ENCODE assay signal across 8 cellular contexts in the genomic region with DNA sequence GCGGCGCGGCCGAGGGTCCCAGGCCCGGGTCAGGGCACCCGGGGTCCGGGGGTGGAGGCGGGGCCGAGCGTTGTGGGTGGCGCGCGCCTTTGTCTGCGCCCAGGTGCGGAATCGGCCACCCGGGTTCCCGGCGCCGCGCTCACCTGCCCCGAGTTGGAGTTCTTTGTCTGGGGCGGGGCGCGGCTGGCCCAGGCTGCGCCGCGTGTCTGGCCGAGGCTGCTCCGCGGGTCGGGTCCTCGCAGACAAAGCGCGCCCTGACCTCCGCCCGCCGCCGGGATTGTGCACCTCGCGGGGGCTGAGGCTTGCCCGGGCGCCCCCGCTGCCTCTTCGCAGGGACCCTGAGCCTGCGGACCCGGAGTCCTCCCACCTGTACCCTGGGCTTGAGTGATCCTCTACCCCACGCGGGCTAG. TPM values are rescaled to one million over a fixed set of nuclear protein-coding genes. Genes with fewer than 3 reads are reported as not detected.
DNase-seq lines count a peak whose midpoint lies in the region; ATAC-seq and TF ChIP-seq lines count a peak whose summit lies in the region.

No MANE protein-coding gene starts in this region.

- no peaks in the 10 kb centered on the region for H3K27me3 ChIP-seq in DOHH2 (ENCODE audit: control insufficient read depth, low read length)
- peaks cover 38% of the 10 kb centered on the region for H3K27me3 ChIP-seq in HUES64 (ENCODE audit: insufficient read depth, low read length)
- H3K27me3 ChIP-seq in iPS DF 6.9 (ENCODE audit: control insufficient read depth, insufficient read depth, low read length) = no peaks in the 10 kb centered on the region; the same call in 1 of the 2 replicates
- peaks cover 15% of the 10 kb centered on the region for H3K27me3 ChIP-seq in smooth muscle cell (ENCODE audit: low read depth)

- H3K9me2 ChIP-seq in DOHH2 (replicated peaks; ENCODE audit: control insufficient read depth, low read length) = no peaks in the 10 kb centered on the region

- H3K4me1 ChIP-seq in DOHH2 (ENCODE audit: control insufficient read depth, low read length) (peaks cover 31% of the 10 kb centered on the region), HUES64 (ENCODE audit: insufficient read depth, low read length) (no peaks in the 10 kb centered on the region), iPS DF 6.9 (ENCODE audit: control insufficient read depth, insufficient read depth, low read length) (peaks cover 6% of the 10 kb centered on the region), smooth muscle cell (ENCODE audit: low read depth) (peaks cover 4% of the 10 kb centered on the region)

- TF ChIP-seq CTCF in DOHH2 (IDR thresholded peaks at IDR 0.05; ENCODE audit: low read depth, low read length, poor library complexity, severe bottlenecking) = no peak
- no peak for TF ChIP-seq CTCF in smooth muscle cell (IDR thresholded peaks at IDR 0.05; ENCODE audit: borderline replicate concordance, insufficient read depth, poor library complexity, severe bottlenecking)

- H3F3A ChIP-seq in DOHH2 (ENCODE audit: control insufficient read depth, insufficient read depth) = peaks cover 7% of the 10 kb centered on the region
- no peaks in the 10 kb centered on the region for H3F3A ChIP-seq in smooth muscle cell (ENCODE audit: low read depth)

- H2AFZ ChIP-seq in smooth muscle cell (ENCODE audit: low read depth) = no peak overlapping the region

- under 1% methylated on average over 49 of the region's 49 CpGs for WGBS in HUES64
- WGBS in iPS DF 6.9 (ENCODE audit: insufficient coverage, insufficient read length) = no CpG with 5 or more reads among the region's 49 CpGs
- WGBS in smooth muscle cell (ENCODE audit: low lambda C conversion rate) = under 1% methylated on average over 39 of the region's 49 CpGs

- DNase-seq in activated naive CD4-positive, alpha-beta T cell treated with anti-CD3 and anti-CD28 coated beads, Interleukin-2, amount 50 U/mL, for 16 hours = peak; percentile 41
- DNase-seq in iPS DF 6.9 (ENCODE audit: low read depth, low spot score) (no peak), smooth muscle cell (lab: John Stamatoyannopoulos, UW; ENCODE audit: unreplicated experiment) (no peak)
- DNase-seq in effector CD8-positive, alpha-beta T cell (lab: John Stamatoyannopoulos, UW) = no peak

- H4K20me1 ChIP-seq in DOHH2 (ENCODE audit: control insufficient read depth, insufficient read depth, low read depth, low read length) = peaks cover 4% of the 10 kb centered on the region; the same call in 1 of the 2 replicates
- peaks cover 79% of the 10 kb centered on the region for H4K20me1 ChIP-seq in smooth muscle cell (ENCODE audit: low read depth)

- H3K27ac ChIP-seq in DOHH2 (ENCODE audit: low read depth, low read length) (peak overlapping the region; percentile 62), HUES64 (ENCODE audit: low read depth, low read length) (peak overlapping the region; percentile 70; the same call in 1 of the 2 replicates), iPS DF 6.9 (ENCODE audit: low read length) (no peak overlapping the region), smooth muscle cell (ENCODE audit: low read depth) (no peak overlapping the region)

- H3K4me3 ChIP-seq in DOHH2 (ENCODE audit: low read length) (peak overlapping the region; percentile 88), HUES64 (ENCODE audit: low read length) (peak overlapping the region; percentile 90), iPS DF 6.9 (ENCODE audit: low read length) (peak overlapping the region; percentile 98), smooth muscle cell (peak overlapping the region; percentile 58)

- H3K9me3 ChIP-seq in DOHH2 (ENCODE audit: control insufficient read depth, insufficient read depth, low read length) (no peaks in the 10 kb centered on the region), HUES64 (ENCODE audit: insufficient read depth, low read depth, low read length) (no peaks in the 10 kb centered on the region), iPS DF 6.9 (ENCODE audit: control insufficient read depth, insufficient read depth, low read length) (no peaks in the 10 kb centered on the region), smooth muscle cell (replicated peaks; ENCODE audit: low read depth) (no peaks in the 10 kb centered on the region)

- H3K79me2 ChIP-seq in DOHH2 (ENCODE audit: control insufficient read depth, low read length) = peaks cover 52% of the 10 kb centered on the region
- no peaks in the 10 kb centered on the region for H3K79me2 ChIP-seq in smooth muscle cell (ENCODE audit: low read depth)

- peak overlapping the region; percentile 94 for H3K9ac ChIP-seq in HUES64 (ENCODE audit: low read depth, low read length)
- no peak overlapping the region for H3K9ac ChIP-seq in smooth muscle cell (ENCODE audit: low read depth)

- H3K36me3 ChIP-seq in DOHH2 (ENCODE audit: control insufficient read depth, low read length) = peaks cover 14% of the 10 kb centered on the region
- peaks cover 6% of the 10 kb centered on the region; the same call in 1 of the 2 replicates for H3K36me3 ChIP-seq in HUES64 (ENCODE audit: insufficient read depth, low read length)
- H3K36me3 ChIP-seq in iPS DF 6.9 (ENCODE audit: control insufficient read depth, insufficient read depth, low read length) = peaks cover 3% of the 10 kb centered on the region; the same call in 1 of the 2 replicates
- H3K36me3 ChIP-seq in smooth muscle cell (ENCODE audit: low read depth) = no peaks in the 10 kb centered on the region

- H3K4me2 ChIP-seq in DOHH2 (ENCODE audit: low read length) (peak overlapping the region; percentile 96), smooth muscle cell (peak overlapping the region; percentile 85)

- ATAC-seq in HG02884 (IDR thresholded peaks at IDR 0.05; ENCODE audit: unreplicated experiment) (no peak), HG03139 (IDR thresholded peaks at IDR 0.05; ENCODE audit: unreplicated experiment) (no peak)

RNA-seq across cellular contexts. Expression of gene LRCOL1, which starts 50.0 kb away (rescaled TPM):
- polyA plus RNA-seq in HUES64 (2013, experiment 1 of 2) = not detected
- polyA plus RNA-seq in HUES64 (2013, experiment 2 of 2) = 0.63 TPM
- not detected in 2 replicates for total RNA-seq in smooth muscle cell
- polyA plus RNA-seq in smooth muscle cell = not detected in 2 replicates

RNA-seq across cellular contexts. Expression of gene P2RX2, which starts 58.1 kb away (rescaled TPM):
- polyA plus RNA-seq in HUES64 (2013, experiment 1 of 2) = 0.10 TPM
- polyA plus RNA-seq in HUES64 (2013, experiment 2 of 2) = 0.13 TPM
- not detected in 2 replicates for total RNA-seq in smooth muscle cell
- not detected in 2 replicates for polyA plus RNA-seq in smooth muscle cell

Comparison
In these comparisons a context has a peak if more than half of its experiments do, and no peak if none do; other contexts are left out.
1. H3K27ac ChIP-seq: peak in DOHH2 (single experiment) and HUES64 (single experiment); none in iPS DF 6.9 (single experiment) and smooth muscle cell (single experiment).
2. Peak in every context shown above with its lines, with median percentiles within 50 percentile points of each other: H3K4me3 ChIP-seq.